ENCODE assay signal across 39 cellular contexts in the genomic region with DNA sequence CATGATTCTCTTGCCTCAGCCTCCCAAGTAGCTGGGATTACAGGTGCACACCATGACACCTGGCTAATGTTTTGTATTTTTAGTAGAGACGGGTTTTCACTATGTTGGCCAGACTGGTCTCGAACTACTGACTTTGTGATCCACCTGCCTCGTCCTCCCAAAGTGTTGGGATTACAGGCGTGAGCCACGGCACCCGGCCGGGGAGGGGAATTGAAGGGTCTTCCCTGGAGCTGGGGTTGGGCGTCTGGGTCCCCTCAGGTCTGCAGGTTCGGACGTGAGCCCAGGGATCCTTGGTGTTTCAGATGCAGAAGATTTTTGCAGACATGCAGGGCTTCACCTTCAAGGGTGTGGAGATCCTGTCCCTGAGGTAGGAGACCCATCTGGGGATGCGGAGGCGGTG. TPM values are rescaled to one million over a fixed set of nuclear protein-coding genes. Genes with fewer than 3 reads are reported as not detected.
"Had no signal": no experiment of that assay in that cellular context is flagged by ENCODE, and none has a peak within 500 bp of the region (broad histone marks: within the 10 kb centered on the region; RNA-seq: fewer than 3 reads in every experiment).

No MANE protein-coding gene starts in this region.

- H3K36me3 Mint-ChIP-seq: activated CD4-positive, alpha-beta memory T cell treated with anti-CD3 and anti-CD28 coated beads for 36 hours; activated naive CD4-positive, alpha-beta T cell treated with anti-CD3 and anti-CD28 coated beads, Interleukin-2, amount 50 U/mL, for 72 hours; activated naive CD8-positive, alpha-beta T cell treated with anti-CD3 and anti-CD28 coated beads for 36 hours; brain had no signal

- H3K27ac Mint-ChIP-seq: activated B cell treated with CpG ODN at 0.5 μM for 24 hours; activated CD4-positive, alpha-beta memory T cell treated with anti-CD3 and anti-CD28 coated beads for 36 hours; activated CD4-positive, alpha-beta T cell treated with anti-CD3 and anti-CD28 coated beads, Interleukin-2, amount 10 ng/mL, durations not matched to agents 24 days and 14 days; activated CD8-positive, alpha-beta T cell treated with anti-CD3 and anti-CD28 coated beads for 36 hours; activated naive CD4-positive, alpha-beta T cell treated with anti-CD3 and anti-CD28 coated beads for 36 hours; activated naive CD4-positive, alpha-beta T cell treated with anti-CD3 and anti-CD28 coated beads, Interleukin-2, amount 50 U/mL, for 72 hours; activated naive CD8-positive, alpha-beta T cell treated with anti-CD3 and anti-CD28 coated beads for 36 hours; activated T-cell treated with anti-CD3 and anti-CD28 coated beads, Interleukin-2, amount 50 U/mL, for 72 hours; activated T-helper 1 cell treated with anti-CD3 and anti-CD28 coated beads, Interleukin-12 subunit alpha, Interleukin-12 subunit beta, Interleukin-2, Interleukin-4 antibody, amounts not matched to agents 30 ng/mL and 10 ng/mL and 1 ng/mL, durations not matched to agents 14 hours and 24 hours and 36 hours; activated T-helper 17 cell treated with anti-CD3 and anti-CD28 coated beads, Interleukin-2, amount 50 U/mL, for 72 hours; brain; T-helper 1 cell treated with Interleukin-12 subunit alpha and Interleukin-12 subunit beta and Interleukin-4 antibody, amounts not matched to agents 30 μg/mL and 1 μg/mL, for 36 hours; T-helper 2 cell treated with Interferon-gamma antibody and Interleukin-4, amounts not matched to agents 5 μg/mL and 100 μg/mL, for 36 hours had no signal

- DNase-seq: activated B cell treated with CpG ODN at 0.5 μM for 24 hours; activated CD4-positive, alpha-beta memory T cell treated with anti-CD3 and anti-CD28 coated beads for 36 hours; activated CD4-positive, alpha-beta T cell treated with anti-CD3 and anti-CD28 coated beads for 4 hours; activated CD4-positive, alpha-beta T cell treated with anti-CD3 and anti-CD28 coated beads, Interleukin-2, amount 10 ng/mL, durations not matched to agents 24 days and 14 days; activated CD4-positive, alpha-beta T cell treated with anti-CD3 and anti-CD28 coated beads, Interleukin-2, amount 50 U/mL, for 1 hour; activated CD4-positive, alpha-beta T cell treated with anti-CD3 and anti-CD28 coated beads, Interleukin-2, amount 50 U/mL, for 4 hours; activated CD4-positive, CD25-positive, alpha-beta regulatory T cell treated with anti-CD3 and anti-CD28 coated beads, Interleukin-2, amount 50 U/mL, for 72 hours; activated CD8-positive, alpha-beta memory T cell treated with anti-CD3 and anti-CD28 coated beads, Interleukin-2, amount 50 U/mL, for 4 hours; activated CD8-positive, alpha-beta T cell treated with anti-CD3 and anti-CD28 coated beads for 36 hours; activated effector memory CD4-positive, alpha-beta T cell treated with anti-CD3 and anti-CD28 coated beads, Interleukin-2, amount 50 U/mL, for 16 hours; activated gamma-delta T cell treated with Interleukin-2 at 50 U/mL for 16 hours; activated naive CD4-positive, alpha-beta T cell; activated naive CD4-positive, alpha-beta T cell treated with anti-CD3 and anti-CD28 coated beads for 36 hours; activated naive CD4-positive, alpha-beta T cell treated with anti-CD3 and anti-CD28 coated beads, Interleukin-2, amount 50 U/mL, for 16 hours; activated naive CD8-positive, alpha-beta T cell treated with anti-CD3 and anti-CD28 coated beads for 36 hours; activated T-cell treated with anti-CD3 and anti-CD28 coated beads for 4 hours; activated T-cell treated with anti-CD3 and anti-CD28 coated beads, Interleukin-2, amount 50 U/mL, for 1 hour; activated T-cell treated with anti-CD3 and anti-CD28 coated beads, Interleukin-2, amount 50 U/mL, for 4 hours; activated T-cell treated with anti-CD3 and anti-CD28 coated beads, Interleukin-2, amount 50 U/mL, for 72 hours; adrenal gland; amniotic stem cell; aorta; caudate nucleus; cerebellar nuclear complex; T-helper 2 cell; T-helper 9 cell had no signal

- H3K4me3 Mint-ChIP-seq: activated B cell treated with CpG ODN at 0.5 μM for 24 hours; activated CD4-positive, alpha-beta memory T cell treated with anti-CD3 and anti-CD28 coated beads for 36 hours; activated CD4-positive, alpha-beta T cell treated with anti-CD3 and anti-CD28 coated beads, Interleukin-2, amount 10 ng/mL, durations not matched to agents 24 days and 14 days; activated CD8-positive, alpha-beta T cell treated with anti-CD3 and anti-CD28 coated beads for 36 hours; activated naive CD4-positive, alpha-beta T cell treated with anti-CD3 and anti-CD28 coated beads for 36 hours; activated naive CD8-positive, alpha-beta T cell treated with anti-CD3 and anti-CD28 coated beads for 36 hours; activated T-cell treated with anti-CD3 and anti-CD28 coated beads, Interleukin-2, amount 50 U/mL, for 4 hours; activated T-cell treated with anti-CD3 and anti-CD28 coated beads, Interleukin-2, amount 50 U/mL, for 72 hours; activated T-helper 1 cell treated with anti-CD3 and anti-CD28 coated beads, Interleukin-12 subunit alpha, Interleukin-12 subunit beta, Interleukin-2, Interleukin-4 antibody, amounts not matched to agents 30 ng/mL and 10 ng/mL and 1 ng/mL, durations not matched to agents 14 hours and 24 hours and 36 hours; activated T-helper 17 cell treated with anti-CD3 and anti-CD28 coated beads, Interleukin-2, amount 50 U/mL, for 72 hours; central memory CD8-positive, alpha-beta T cell; T-helper 1 cell treated with Interleukin-12 subunit alpha and Interleukin-12 subunit beta and Interleukin-4 antibody, amounts not matched to agents 30 μg/mL and 1 μg/mL, for 36 hours; T-helper 2 cell treated with Interferon-gamma antibody and Interleukin-4, amounts not matched to agents 5 μg/mL and 100 μg/mL, for 36 hours had no signal

- FAIRE-seq: bronchial epithelial cell, TTC549 had no signal

- H3K36me3 ChIP-seq: adrenal gland, cardiac muscle cell had no signal

- H3K4me3 ChIP-seq: adrenal gland, cardiac muscle cell had no signal

- H3K27ac ChIP-seq: adrenal gland, cardiac muscle cell, VCaP had no signal

- H3K9me3 Mint-ChIP-seq: activated B cell treated with CpG ODN at 0.5 μM for 24 hours; activated CD4-positive, alpha-beta memory T cell treated with anti-CD3 and anti-CD28 coated beads for 36 hours; activated CD4-positive, alpha-beta T cell treated with anti-CD3 and anti-CD28 coated beads, Interleukin-2, amount 10 ng/mL, durations not matched to agents 24 days and 14 days; activated CD8-positive, alpha-beta T cell treated with anti-CD3 and anti-CD28 coated beads for 36 hours; activated naive CD4-positive, alpha-beta T cell treated with anti-CD3 and anti-CD28 coated beads for 36 hours; activated naive CD4-positive, alpha-beta T cell treated with anti-CD3 and anti-CD28 coated beads, Interleukin-2, amount 50 U/mL, for 72 hours; activated naive CD8-positive, alpha-beta T cell treated with anti-CD3 and anti-CD28 coated beads for 36 hours; activated T-cell treated with anti-CD3 and anti-CD28 coated beads, Interleukin-2, amount 50 U/mL, for 4 hours; activated T-cell treated with anti-CD3 and anti-CD28 coated beads, Interleukin-2, amount 50 U/mL, for 72 hours; activated T-helper 1 cell treated with anti-CD3 and anti-CD28 coated beads, Interleukin-12 subunit alpha, Interleukin-12 subunit beta, Interleukin-2, Interleukin-4 antibody, amounts not matched to agents 30 ng/mL and 10 ng/mL and 1 ng/mL, durations not matched to agents 14 hours and 24 hours and 36 hours; activated T-helper 17 cell treated with anti-CD3 and anti-CD28 coated beads, Interleukin-2, amount 50 U/mL, for 72 hours; central memory CD8-positive, alpha-beta T cell; T-helper 1 cell treated with Interleukin-12 subunit alpha and Interleukin-12 subunit beta and Interleukin-4 antibody, amounts not matched to agents 30 μg/mL and 1 μg/mL, for 36 hours; T-helper 2 cell treated with Interferon-gamma antibody and Interleukin-4, amounts not matched to agents 5 μg/mL and 100 μg/mL, for 36 hours had no signal

- H3K9me3 ChIP-seq: adrenal gland had no signal

RNA-seq across cellular contexts. Expression of a gene that starts 6.0 kb away (rescaled TPM):
- total RNA-seq: activated B cell treated with CpG ODN at 0.5 μM for 24 hours; activated naive CD4-positive, alpha-beta T cell treated with anti-CD3 and anti-CD28 coated beads for 36 hours; chondrocyte had no signal

RNA-seq across cellular contexts. Expression of a gene that starts 14.1 kb away (rescaled TPM):
- total RNA-seq: activated B cell treated with CpG ODN at 0.5 μM for 24 hours; activated CD4-positive, alpha-beta T cell treated with anti-CD3 and anti-CD28 coated beads, Interleukin-2, amount 10 ng/mL, durations not matched to agents 24 days and 14 days; activated CD8-positive, alpha-beta T cell treated with anti-CD3 and anti-CD28 coated beads for 36 hours; activated naive CD4-positive, alpha-beta T cell treated with anti-CD3 and anti-CD28 coated beads for 36 hours; activated naive CD8-positive, alpha-beta T cell treated with anti-CD3 and anti-CD28 coated beads for 36 hours; activated T-cell treated with anti-CD3 and anti-CD28 coated beads, Interleukin-2, amount 50 U/mL, for 72 hours; activated T-helper 1 cell treated with anti-CD3 and anti-CD28 coated beads, Interleukin-12 subunit alpha, Interleukin-12 subunit beta, Interleukin-2, Interleukin-4 antibody, amounts not matched to agents 30 ng/mL and 10 ng/mL and 1 ng/mL, durations not matched to agents 14 hours and 24 hours and 36 hours; cardiac muscle cell; chondrocyte had no signal

RNA-seq across cellular contexts. Expression of a gene that starts 56.5 kb away (rescaled TPM):
- total RNA-seq: activated B cell treated with CpG ODN at 0.5 μM for 24 hours; activated CD4-positive, alpha-beta memory T cell treated with anti-CD3 and anti-CD28 coated beads for 36 hours; activated CD4-positive, alpha-beta T cell treated with anti-CD3 and anti-CD28 coated beads, Interleukin-2, amount 10 ng/mL, durations not matched to agents 24 days and 14 days; activated CD8-positive, alpha-beta memory T cell treated with anti-CD3 and anti-CD28 coated beads for 36 hours; activated CD8-positive, alpha-beta T cell treated with anti-CD3 and anti-CD28 coated beads for 36 hours; activated naive CD4-positive, alpha-beta T cell treated with anti-CD3 and anti-CD28 coated beads for 36 hours; activated naive CD4-positive, alpha-beta T cell treated with anti-CD3 and anti-CD28 coated beads, Interleukin-2, amount 50 U/mL, for 72 hours; activated naive CD8-positive, alpha-beta T cell treated with anti-CD3 and anti-CD28 coated beads for 36 hours; activated T-cell treated with anti-CD3 and anti-CD28 coated beads, Interleukin-2, amount 50 U/mL, for 4 hours; activated T-cell treated with anti-CD3 and anti-CD28 coated beads, Interleukin-2, amount 50 U/mL, for 72 hours; activated T-helper 1 cell treated with anti-CD3 and anti-CD28 coated beads, Interleukin-12 subunit alpha, Interleukin-12 subunit beta, Interleukin-2, Interleukin-4 antibody, amounts not matched to agents 30 ng/mL and 10 ng/mL and 1 ng/mL, durations not matched to agents 14 hours and 24 hours and 36 hours; activated T-helper 17 cell treated with anti-CD3 and anti-CD28 coated beads, Interleukin-2, amount 50 U/mL, for 72 hours; adrenal gland; aorta; bronchial epithelial cell; cardiac muscle cell; chondrocyte had no signal
